In genomic region chr9:71562140-71562539, GRCh38 we compare ENCODE assay signal across 26 cellular contexts.
"Had no signal": no experiment of that assay in that cellular context is flagged by ENCODE, and none has a peak within 500 bp of the region (broad histone marks: within the 10 kb centered on the region; RNA-seq: fewer than 3 reads in every experiment).

No MANE protein-coding gene starts in this region.

- H3K4me1 ChIP-seq: gastrocnemius medialis, heart left ventricle, left lung, parathyroid adenoma, tibial nerve, upper lobe of left lung had no signal

- H3K4me3 ChIP-seq: dorsolateral prefrontal cortex, gastrocnemius medialis, heart left ventricle, hepatocyte, left lung, neural progenitor cell, right lobe of liver, thoracic aorta, tibial nerve, upper lobe of left lung had no signal

- H3K27ac Mint-ChIP-seq: naive thymus-derived CD4-positive, alpha-beta T cell; nephron; neural progenitor cell; progenitor cell of endocrine pancreas; stimulated activated naive B cell treated with anti-CD40 and anti-IgM and Interleukin-4, amounts not matched to agents 10 μg/mL and 1 μg/mL and 100 μg/mL, for 72 hours; stimulated activated naive CD8-positive, alpha-beta T cell treated with anti-CD3 and anti-CD28 coated beads, Interleukin-15, Interleukin-2, amounts not matched to agents 100 ng/mL and 50 ng/mL, for 24 hours had no signal

- H3K27me3 Mint-ChIP-seq: progenitor cell of endocrine pancreas had no signal

- DNase-seq: dorsolateral prefrontal cortex; effector CD4-positive, alpha-beta T cell; foreskin fibroblast; gastrocnemius medialis; heart left ventricle; left cardiac atrium; left lung; mesenchymal stem cell; midbrain; naive thymus-derived CD4-positive, alpha-beta T cell; right lobe of liver; small intestine; stimulated activated CD4-positive, alpha-beta T cell treated with anti-CD3 and anti-CD28 coated beads, Interleukin-15, amount 100 ng/mL, for 24 hours; stimulated activated CD4-positive, alpha-beta T cell treated with anti-CD3 and anti-CD28 coated beads, Interleukin-2, amount 100 ng/mL, for 48 hours; stimulated activated naive B cell treated with anti-CD40 and anti-IgM and Interleukin-4, amounts not matched to agents 10 μg/mL and 1 μg/mL and 100 μg/mL, for 72 hours; upper lobe of left lung had no signal

- H3K9me3 ChIP-seq: gastrocnemius medialis, heart left ventricle, left lung, right lobe of liver, thoracic aorta, tibial nerve, upper lobe of left lung had no signal

- H3K4me1 Mint-ChIP-seq: naive thymus-derived CD4-positive, alpha-beta T cell; nephron; stimulated activated naive B cell treated with anti-CD40 and anti-IgM and Interleukin-4, amounts not matched to agents 10 μg/mL and 1 μg/mL and 100 μg/mL, for 72 hours had no signal

- H3K4me3 Mint-ChIP-seq: naive thymus-derived CD4-positive, alpha-beta T cell; nephron; neural progenitor cell; stimulated activated naive B cell treated with anti-CD40 and anti-IgM and Interleukin-4, amounts not matched to agents 10 μg/mL and 1 μg/mL and 100 μg/mL, for 72 hours; stimulated activated naive CD8-positive, alpha-beta T cell treated with anti-CD3 and anti-CD28 coated beads, Interleukin-15, Interleukin-2, amounts not matched to agents 100 ng/mL and 50 ng/mL, for 24 hours had no signal

- H3K36me3 ChIP-seq: gastrocnemius medialis, heart left ventricle, left lung, neural progenitor cell, right lobe of liver, thoracic aorta, tibial nerve, upper lobe of left lung had no signal

- H3K9me3 Mint-ChIP-seq: nephron, neural progenitor cell had no signal

- H3K36me3 Mint-ChIP-seq: neural progenitor cell; stimulated activated naive B cell treated with anti-CD40 and anti-IgM and Interleukin-4, amounts not matched to agents 10 μg/mL and 1 μg/mL and 100 μg/mL, for 72 hours had no signal

- H3K27ac ChIP-seq: dorsolateral prefrontal cortex, epithelial cell of prostate, gastrocnemius medialis, heart left ventricle, hepatocyte, left lung, neural progenitor cell, parathyroid adenoma, right lobe of liver, thoracic aorta, tibial nerve, upper lobe of left lung had no signal

- ATAC-seq: esophagus mucosa; gastrocnemius medialis; heart left ventricle; left cardiac atrium; left lung; naive thymus-derived CD4-positive, alpha-beta T cell; right lobe of liver; stimulated activated naive B cell treated with anti-CD40 and anti-IgM and Interleukin-4, amounts not matched to agents 10 μg/mL and 1 μg/mL and 100 μg/mL, for 72 hours had no signal

- H3K9ac ChIP-seq: neural progenitor cell, parathyroid adenoma had no signal

- H3K27me3 ChIP-seq: gastrocnemius medialis, hepatocyte, left lung, neural progenitor cell, right lobe of liver, tibial nerve, upper lobe of left lung had no signal
